12 cellular contexts compared by ENCODE assay signal in genomic region chr4:177308125-177308524, GRCh38. TPM values are rescaled to one million over a fixed set of nuclear protein-coding genes. Genes with fewer than 3 reads are reported as not detected.
DNase-seq lines count a peak whose midpoint lies in the region; ATAC-seq, FAIRE-seq and TF ChIP-seq lines count a peak whose summit lies in the region.
"Had no signal": no experiment of that assay in that cellular context is flagged by ENCODE, and none has a peak within 500 bp of the region (broad histone marks: within the 10 kb centered on the region; RNA-seq: fewer than 3 reads in every experiment).

No MANE protein-coding gene starts in this region.

- TF ChIP-seq POLR2A in HepG2 (IDR thresholded peaks at IDR 0.05; ENCODE audit: insufficient read depth in 1 of 2, low read depth in 2 of 2, low read length in 2 of 2) (no peak), suprapubic skin (IDR thresholded peaks at IDR 0.05) (no peak)

- H3K79me2 ChIP-seq in HepG2 (ENCODE audit: insufficient read depth, low read length), result peaks cover 6% of the 10 kb centered on the region

- no peak for TF ChIP-seq CTCF in HepG2 (CRISPR knock-in tag; IDR thresholded peaks at IDR 0.05)
- no peak for TF ChIP-seq CTCF in suprapubic skin (IDR thresholded peaks at IDR 0.05)

- TF ChIP-seq EP300 in HepG2 (IDR thresholded peaks at IDR 0.05; ENCODE audit: low read depth in 2 of 2, low read length in 2 of 2), result no peak
- no peak for TF ChIP-seq EP300 in HepG2 (CRISPR knock-in tag; IDR thresholded peaks at IDR 0.05; ENCODE audit: borderline replicate concordance)
- TF ChIP-seq EP300 in suprapubic skin (IDR thresholded peaks at IDR 0.05), result no peak

- H3K9ac ChIP-seq in adipocyte (ENCODE audit: low read length) (no peak overlapping the region), HepG2 (ENCODE audit: insufficient read depth, low read depth, low read length) (no peak overlapping the region)

- BruUV-seq in HepG2 (replicated peaks; lab: Mats Ljungman, UMichigan), result no TSS peak

- peak overlapping the region; percentile 86 for H3K27ac ChIP-seq in CD4-positive, CD25-positive, alpha-beta regulatory T cell (ENCODE audit: insufficient read depth, low read length, poor library complexity, severe bottlenecking)
- H3K27ac ChIP-seq in HepG2 (ENCODE audit: extremely low read length, insufficient read depth, low read length) (no peak overlapping the region), suprapubic skin (no peak overlapping the region)
- H3K27ac ChIP-seq: breast epithelium, sigmoid colon had no signal

- in situ Hi-C loops in HepG2 (cut with HindIII; ENCODE audit: extremely low pct_ligation_motif_present, low pct_unique_long_range_greater_than_20kb), result no loop called here

- ATAC-seq in CD4-positive, CD25-positive, alpha-beta regulatory T cell (ENCODE audit: low read depth in 2 of 2), result no peak
- ATAC-seq in HepG2 (no peak), GM21515 (IDR thresholded peaks at IDR 0.05; ENCODE audit: unreplicated experiment) (no peak)

- intact Hi-C loops in HepG2 (cut with micrococcal nuclease; ENCODE audit: unreplicated experiment), result no loop called here

- H3K4me3 Mint-ChIP-seq in CD4-positive, CD25-positive, alpha-beta regulatory T cell, result peak overlapping the region; percentile 54 to 92 (median 78)

- H3K27ac Mint-ChIP-seq in CD4-positive, CD25-positive, alpha-beta regulatory T cell, result peak overlapping the region; percentile 83 to 91 (median 88)

- TF ChIP-seq RAD21 in HepG2 (CRISPR knock-in tag; IDR thresholded peaks at IDR 0.05), result no peak

- FAIRE-seq in HepG2 (lab: Jason Lieb, UNC), result no peak

- H3K36me3 Mint-ChIP-seq in CD4-positive, CD25-positive, alpha-beta regulatory T cell, result no peaks in the 10 kb centered on the region

- H3K4me3 ChIP-seq in CD4-positive, CD25-positive, alpha-beta regulatory T cell (ENCODE audit: low read depth, low read length), result peak overlapping the region; percentile 7
- H3K4me3 ChIP-seq in adipocyte (ENCODE audit: low read length) (no peak overlapping the region), HepG2 (replicated peaks in 1 of 3; ENCODE audit: insufficient read depth in 1 of 3, low read depth in 2 of 3, low read length in 3 of 3) (no peak overlapping the region), suprapubic skin (no peak overlapping the region)
- H3K4me3 ChIP-seq: breast epithelium, sigmoid colon had no signal

- no peaks in the 10 kb centered on the region for H3K36me3 ChIP-seq in CD4-positive, CD25-positive, alpha-beta regulatory T cell (ENCODE audit: control insufficient read depth, insufficient read depth, low read length)
- H3K36me3 ChIP-seq in adipocyte (ENCODE audit: control insufficient read depth, insufficient read depth, low read length, severe bottlenecking) (no peaks in the 10 kb centered on the region), HepG2 (replicated peaks in 1 of 2; ENCODE audit: control insufficient read depth in 1 of 2, insufficient read depth in 2 of 2, low read length in 2 of 2) (no peaks in the 10 kb centered on the region), suprapubic skin (no peaks in the 10 kb centered on the region)
- H3K36me3 ChIP-seq: breast epithelium, sigmoid colon had no signal

- no peaks in the 10 kb centered on the region for H3K9me3 ChIP-seq in CD4-positive, CD25-positive, alpha-beta regulatory T cell (ENCODE audit: control insufficient read depth in 2 of 2, low read length in 2 of 2)
- no peaks in the 10 kb centered on the region for H3K9me3 ChIP-seq in adipocyte (ENCODE audit: control insufficient read depth, low read length)
- H3K9me3 ChIP-seq in HepG2 (ENCODE audit: low read length), result no peaks in the 10 kb centered on the region
- H3K9me3 ChIP-seq in suprapubic skin, result no peaks in the 10 kb centered on the region
- H3K9me3 ChIP-seq: breast epithelium, sigmoid colon had no signal

- H2AFZ ChIP-seq in HepG2 (ENCODE audit: low read length), result no peak overlapping the region

- peaks cover 35% of the 10 kb centered on the region for H3K4me1 ChIP-seq in CD4-positive, CD25-positive, alpha-beta regulatory T cell (ENCODE audit: control insufficient read depth, insufficient read depth, low read length, poor library complexity, severe bottlenecking)
- peaks cover 25% of the 10 kb centered on the region for H3K4me1 ChIP-seq in adipocyte (ENCODE audit: control insufficient read depth, insufficient read depth, low read length)
- peaks cover 24% of the 10 kb centered on the region for H3K4me1 ChIP-seq in HepG2 (ENCODE audit: insufficient read depth, low read length)
- H3K4me1 ChIP-seq in suprapubic skin, result peaks cover 15% of the 10 kb centered on the region
- H3K4me1 ChIP-seq: breast epithelium had no signal

- no peaks in the 10 kb centered on the region for H3K9me3 Mint-ChIP-seq in CD4-positive, CD25-positive, alpha-beta regulatory T cell

- POLR2A ChIA-PET in HepG2 (lab: Yijun Ruan, JAX), result no interaction called here

- peaks cover 5 to 44% (median 21%) of the 10 kb centered on the region in 4 donors for H3K4me1 Mint-ChIP-seq in CD4-positive, CD25-positive, alpha-beta regulatory T cell

- CTCF ChIA-PET in HepG2 (lab: Yijun Ruan, JAX; ENCODE audit: low intra/inter-chr PET ratio, low total read pairs), result no interaction called here

- H3K27me3 Mint-ChIP-seq in CD4-positive, CD25-positive, alpha-beta regulatory T cell, result no peaks in the 10 kb centered on the region

- WGBS in HepG2 (ENCODE audit: low lambda C conversion rate), result 15% methylated on average over 3 of the region's 3 CpGs
- WGBS in suprapubic skin, result 18% methylated on average over 3 of the region's 3 CpGs

- no peak for DNase-seq in CD4-positive, CD25-positive, alpha-beta regulatory T cell
- DNase-seq in LHCN-M2 (ENCODE audit: low read depth) (peak; percentile 53), adipocyte (ENCODE audit: low read depth) (peak; percentile 72), HepG2 (ENCODE audit: low spot score) (peak; percentile 12), suprapubic skin (ENCODE audit: low spot score in 2 of 2) (no peak), NCI-H1930 (lab: John Stamatoyannopoulos, UW) (no peak), Ammon's horn (ENCODE audit: low spot score) (no peak)
- DNase-seq: NCI-H2227 treated with DMSO at 0.1 percent for 48 hours; sigmoid colon; stimulated activated naive CD4-positive, alpha-beta T cell treated with Interleukin-2 at 50 U/mL for 16 hours had no signal

- no peak overlapping the region for H3K4me2 ChIP-seq in HepG2 (ENCODE audit: low read depth, low read length)

- no peaks in the 10 kb centered on the region for H3K27me3 ChIP-seq in CD4-positive, CD25-positive, alpha-beta regulatory T cell (ENCODE audit: control insufficient read depth, insufficient read depth, low read length)
- H3K27me3 ChIP-seq in adipocyte (replicated peaks; ENCODE audit: control insufficient read depth, insufficient read depth, low read length) (no peaks in the 10 kb centered on the region), HepG2 (ENCODE audit: control insufficient read depth in 1 of 2, insufficient read depth in 2 of 2, low read length in 2 of 2) (no peaks in the 10 kb centered on the region; a peak in 1 of 5 replicates), suprapubic skin (no peaks in the 10 kb centered on the region)
- H3K27me3 ChIP-seq: breast epithelium, sigmoid colon had no signal

- H4K20me1 ChIP-seq in HepG2 (ENCODE audit: insufficient read depth, low read length), result no peaks in the 10 kb centered on the region

TF ChIP-seq in HepG2, 621 proteins besides CTCF, POLR2A, EP300 and RAD21 (continues in another document):
- TF ChIP-seq MBD4 (IDR thresholded peaks at IDR 0.05; ENCODE audit: borderline replicate concordance, low read length) (no peak), MAFF (IDR thresholded peaks at IDR 0.05; ENCODE audit: low read depth, low read length) (0 out of 2 replicates have a peak, but pooled peaks have one; percentile 1)

RNA-seq across cellular contexts. Expression of gene NEIL3, which starts 1.5 kb away (rescaled TPM):
- 5.0 TPM for total RNA-seq in CD4-positive, CD25-positive, alpha-beta regulatory T cell
- polyA plus RNA-seq in CD4-positive, CD25-positive, alpha-beta regulatory T cell, result 1 to 10 TPM in 1 of 4 donors, under 1 TPM in 3; 0.39 to 2.7 (median 0.71) TPM
- total RNA-seq in LHCN-M2 (2014; rRNA removed) (13.1 and 13.8 TPM in 2 replicates), HepG2 (2016; rRNA removed; fragmentation: Illumina TruSeq; extraction: Trizol) (8.4 and 10.6 TPM in 2 replicates), suprapubic skin (1 to 10 TPM; 1.1 to 3.1 (median 2.1) TPM)
- polyA plus RNA-seq in LHCN-M2 (2012), result 2.7 TPM
- 13.8 and 17.3 TPM in 2 replicates for total RNA-seq in HepG2 (2016; cell fraction: cytosol; rRNA removed; fragmentation: Illumina TruSeq; extraction: Trizol; ENCODE audit: low read depth)
- total RNA-seq in HepG2 (2016; cell fraction: insoluble cytoplasmic fraction; rRNA removed; fragmentation: Illumina TruSeq; extraction: Trizol), result 7.6 and 9.5 TPM in 2 replicates
- total RNA-seq in HepG2 (2016; cell fraction: membrane; rRNA removed; fragmentation: Illumina TruSeq; extraction: Trizol), result 7.2 and 7.5 TPM in 2 replicates
- total RNA-seq in HepG2 (2016; cell fraction: nucleus; rRNA removed; fragmentation: Illumina TruSeq; extraction: Trizol), result 7.6 and 8.8 TPM in 2 replicates
- polyA plus RNA-seq in HepG2 (2011; rRNA removed), result 1.9 and 3.5 TPM in 2 replicates
- 1.4 and 1.7 TPM in 2 replicates for polyA plus RNA-seq in HepG2 (2011; cell fraction: cytosol; rRNA removed)
- polyA plus RNA-seq in HepG2 (2011; cell fraction: nucleus; rRNA removed), result 2.1 and 2.3 TPM in 2 replicates
- 1.1 and 2.2 TPM in 2 replicates for polyA plus RNA-seq in HepG2 (2012)
- polyA plus RNA-seq in HepG2 (2016; cell fraction: cytosol; fragmentation: Illumina TruSeq; extraction: Trizol; ENCODE audit: low read depth), result 0.38 and 0.50 TPM in 2 replicates
- polyA plus RNA-seq in HepG2 (2016; cell fraction: insoluble cytoplasmic fraction; fragmentation: Illumina TruSeq; extraction: Trizol; ENCODE audit: low read depth), result 9.3 and 9.8 TPM in 2 replicates
- polyA plus RNA-seq in HepG2 (2016; cell fraction: membrane; fragmentation: Illumina TruSeq; extraction: Trizol; ENCODE audit: low read depth), result 0.87 and 1.3 TPM in 2 replicates
- polyA plus RNA-seq in HepG2 (2016; cell fraction: nucleus; fragmentation: Illumina TruSeq; extraction: Trizol; ENCODE audit: insufficient read depth, low read depth), result 7.0 and 7.3 TPM in 2 replicates
- 2.4 and 9.0 TPM in 2 replicates for polyA minus RNA-seq in HepG2 (2011; rRNA and poly(A)+ RNA removed; ENCODE audit: low replicate concordance)
- polyA minus RNA-seq in HepG2 (2011; cell fraction: cytosol; rRNA and poly(A)+ RNA removed), result 2.4 and 4.0 TPM in 2 replicates
- polyA minus RNA-seq in HepG2 (2011; cell fraction: nucleus; rRNA and poly(A)+ RNA removed), result 7.8 and 9.9 TPM in 2 replicates

Comparison
In these comparisons a context has a peak if more than half of its experiments do, and no peak if none do; other contexts are left out.
1. DNase-seq: peak in LHCN-M2 (single experiment), adipocyte (single experiment) and HepG2 (single experiment); none in CD4-positive, CD25-positive, alpha-beta regulatory T cell (0 of 3), suprapubic skin (0 of 2), NCI-H1930 (0 of 2) and Ammon's horn (single experiment).